In genomic region chr4:152947311-152947710, GRCh38 we compare ENCODE assay signal across 27 cellular contexts.
"Had no signal": no experiment of that assay in that cellular context is flagged by ENCODE, and none has a peak within 500 bp of the region (broad histone marks: within the 10 kb centered on the region; RNA-seq: fewer than 3 reads in every experiment).

No MANE protein-coding gene starts in this region.

- H3K9me3 Mint-ChIP-seq: immature natural killer cell; mesothelial cell of epicardium; naive B cell; natural killer cell; stimulated activated naive B cell treated with anti-CD40 and anti-IgM and Interleukin-4, amounts not matched to agents 10 μg/mL and 1 μg/mL and 100 μg/mL, for 72 hours had no signal

- ATAC-seq: left colon; left lung; lower lobe of right lung; natural killer cell; pancreas; right cardiac atrium; stimulated activated naive B cell treated with anti-CD40 and anti-IgM and Interleukin-4, amounts not matched to agents 10 μg/mL and 1 μg/mL and 100 μg/mL, for 72 hours; stimulated activated naive CD8-positive, alpha-beta T cell treated with anti-CD3 and anti-CD28 coated beads, Interleukin-15, Interleukin-2, amounts not matched to agents 100 U/mL and 50 U/mL, for 24 hours; upper lobe of right lung had no signal

- H3K27ac Mint-ChIP-seq: immature natural killer cell; mesothelial cell of epicardium; naive B cell; natural killer cell; stimulated activated naive B cell treated with anti-CD40 and anti-IgM and Interleukin-4, amounts not matched to agents 10 μg/mL and 1 μg/mL and 100 μg/mL, for 72 hours had no signal

- DNase-seq: hypothalamus; immature natural killer cell; kidney; left colon; left lung; lower lobe of right lung; mammary epithelial cell; mesendoderm; naive B cell; natural killer cell; pancreas; posterior cingulate gyrus; retina; right cardiac atrium; sigmoid colon; stimulated activated CD4-positive, alpha-beta T cell treated with anti-CD3 and anti-CD28 coated beads, Interleukin-12 subunit alpha, Interleukin-12 subunit beta, amount 100 ng/mL, for 4 hours; stimulated activated CD4-positive, alpha-beta T cell treated with anti-CD3 and anti-CD28 coated beads, Interleukin-15, amount 100 ng/mL, for 24 hours; stimulated activated CD4-positive, alpha-beta T cell treated with anti-CD3 and anti-CD28 coated beads, Interleukin-2, amount 100 ng/mL, for 24 hours; stimulated activated CD4-positive, alpha-beta T cell treated with anti-CD3 and anti-CD28 coated beads, Interleukin-4, amount 100 ng/mL, for 1 hour; stimulated activated naive B cell treated with anti-CD40 and anti-IgM and Interleukin-4, amounts not matched to agents 10 μg/mL and 1 μg/mL and 100 μg/mL, for 72 hours; stimulated activated naive CD8-positive, alpha-beta T cell treated with anti-CD3 and anti-CD28 coated beads, Interleukin-15, Interleukin-2, amounts not matched to agents 100 U/mL and 50 U/mL, for 24 hours; stomach; testis; thyroid gland; transverse colon; upper lobe of right lung had no signal

- H3K4me1 Mint-ChIP-seq: immature natural killer cell; naive B cell; natural killer cell; stimulated activated naive B cell treated with anti-CD40 and anti-IgM and Interleukin-4, amounts not matched to agents 10 μg/mL and 1 μg/mL and 100 μg/mL, for 72 hours had no signal

- H3K4me3 Mint-ChIP-seq: immature natural killer cell; mesothelial cell of epicardium; naive B cell; natural killer cell; stimulated activated naive B cell treated with anti-CD40 and anti-IgM and Interleukin-4, amounts not matched to agents 10 μg/mL and 1 μg/mL and 100 μg/mL, for 72 hours had no signal

- H3K36me3 Mint-ChIP-seq: mesothelial cell of epicardium; natural killer cell; stimulated activated naive B cell treated with anti-CD40 and anti-IgM and Interleukin-4, amounts not matched to agents 10 μg/mL and 1 μg/mL and 100 μg/mL, for 72 hours had no signal
